Comparison of ENCODE assay signal across 28 cellular contexts in the genomic region with DNA sequence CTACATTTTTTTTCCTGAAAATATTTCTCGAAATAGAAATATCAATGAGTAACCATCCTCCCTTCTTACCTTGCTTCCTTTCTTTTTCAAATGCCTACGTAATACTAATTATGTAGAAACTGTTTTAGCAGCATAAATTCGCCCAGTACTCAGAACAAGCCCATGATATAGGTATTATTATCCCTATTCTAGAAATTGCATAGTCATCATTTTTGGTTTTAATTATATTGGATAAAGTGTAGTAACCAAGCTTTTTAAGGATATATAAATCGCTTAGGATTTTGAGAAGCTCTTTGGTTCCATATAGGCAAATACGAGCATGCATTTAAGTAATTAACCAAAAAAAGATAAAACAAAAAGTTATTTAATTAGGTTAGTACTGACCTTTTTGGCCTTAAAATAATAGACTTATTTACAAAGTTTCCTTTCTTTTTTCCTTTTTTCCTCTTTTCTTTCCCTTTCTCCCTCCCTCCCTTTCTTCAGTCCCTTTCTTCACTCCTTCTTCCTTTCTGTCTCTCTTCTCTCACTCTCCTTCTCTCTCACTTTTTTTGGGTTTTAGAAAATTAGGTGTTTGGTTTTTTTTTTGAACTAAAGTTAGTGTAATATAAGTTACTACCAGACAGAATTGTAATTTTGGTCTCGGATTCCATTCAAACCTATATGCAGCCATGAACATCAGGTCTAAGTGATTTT.
DNase-seq lines count a peak whose midpoint lies in the region; ATAC-seq, FAIRE-seq and TF ChIP-seq lines count a peak whose summit lies in the region.
"Had no signal": no experiment of that assay in that cellular context is flagged by ENCODE, and none has a peak within 500 bp of the region (broad histone marks: within the 10 kb centered on the region; RNA-seq: fewer than 3 reads in every experiment).

No MANE protein-coding gene starts in this region.

- BruUV-seq in IMR-90 (replicated peaks; lab: Mats Ljungman, UMichigan) (no TSS peak), K562 (replicated peaks; lab: Mats Ljungman, UMichigan) (no TSS peak)

- CTCF ChIA-PET in A549 (lab: Yijun Ruan, JAX) (no interaction called here), IMR-90 (lab: Yijun Ruan, JAX) (no interaction called here), K562 (lab: Yijun Ruan, JAX; ENCODE audit: low intra/inter-chr PET ratio) (no interaction called here)

- no peak overlapping the region for H3K14ac ChIP-seq in IMR-90 (replicated peaks; ENCODE audit: low read depth, low read length)

- H2AFZ ChIP-seq in IMR-90 (replicated peaks; ENCODE audit: low read length, poor library complexity) (no peak overlapping the region), K562 (ENCODE audit: low read depth, low read length) (no peak overlapping the region)

- in situ Hi-C loops in IMR-90 (cut with MboI; ENCODE audit: low sequenced_read_pairs), result no loop called here
- in situ Hi-C loops in K562 (cut with MboI), result no loop called here

- 63% methylated on average over 6 of the region's 6 CpGs for WGBS in A549 (ENCODE audit: missing lambda C conversion rate)
- WGBS in IMR-90 (ENCODE audit: extremely low coverage in 2 of 2, insufficient read length in 1 of 2), 2 experiments, result no CpG with 5 or more reads among the region's 6 CpGs
- WGBS in K562 (ENCODE audit: insufficient coverage, low coverage, missing lambda C conversion rate), result 1% methylated on average over 6 of the region's 6 CpGs
- WGBS in gastroesophageal sphincter (ENCODE audit: low coverage in 1 of 2), 2 donors, result 95 to 100% methylated on average over 5 to 6 of the region's 6 CpGs

- no peaks in the 10 kb centered on the region for H3K79me1 ChIP-seq in IMR-90 (ENCODE audit: low read depth in 1 of 2, low read length in 2 of 2)

- H3K4me1 Mint-ChIP-seq in activated naive CD4-positive, alpha-beta T cell treated with anti-CD3 and anti-CD28 coated beads, Interleukin-2, amount 50 U/mL, for 24 hours, result no peaks in the 10 kb centered on the region
- H3K4me1 Mint-ChIP-seq: CD14-positive monocyte; CD4-positive, alpha-beta memory T cell; CD4-positive, CD25-positive, alpha-beta regulatory T cell; CD8-positive, alpha-beta memory T cell had no signal

- H3K4me3 ChIP-seq in A549, result no peak overlapping the region
- no peak overlapping the region for H3K4me3 ChIP-seq in IMR-90 (ENCODE audit: insufficient read depth, low read depth, low read length)
- no peak overlapping the region for H3K4me3 ChIP-seq in K562
- H3K4me3 ChIP-seq in gastroesophageal sphincter, result no peak overlapping the region
- H3K4me3 ChIP-seq: BLaER1, GM12878 had no signal

- TF ChIP-seq POLR2A in A549 (IDR thresholded peaks at IDR 0.05; ENCODE audit: low read length) (no peak), IMR-90 (IDR thresholded peaks at IDR 0.05; ENCODE audit: low read depth, low read length) (no peak), K562 (conservative IDR thresholded peaks at IDR 0.05) (no peak), gastroesophageal sphincter (IDR thresholded peaks at IDR 0.05) (no peak)

- H2AK9ac ChIP-seq in IMR-90 (replicated peaks; ENCODE audit: low read depth, low read length, poor library complexity), result no peak overlapping the region

- H4K5ac ChIP-seq in IMR-90 (ENCODE audit: low read depth, low read length), result 0 out of 2 replicates have a peak overlapping the region, but pooled peaks have one; percentile 7

- POLR2A ChIA-PET in A549 (lab: Yijun Ruan, JAX) (no interaction called here), IMR-90 (lab: Charles Lee; ENCODE audit: unreplicated experiment) (no interaction called here), K562 (lab: Yijun Ruan, JAX) (no interaction called here)

- no peak overlapping the region for H3K9ac ChIP-seq in IMR-90 (ENCODE audit: low read depth, low read length)
- no peak overlapping the region for H3K9ac ChIP-seq in K562 (ENCODE audit: insufficient read depth in 1 of 2, low read depth in 2 of 2, low read length in 2 of 2)
- H3K9ac ChIP-seq: BLaER1 had no signal

- no peak for ATAC-seq in activated naive CD4-positive, alpha-beta T cell treated with anti-CD3 and anti-CD28 coated beads, Interleukin-2, amount 50 U/mL, for 72 hours
- no peak for ATAC-seq in A549
- ATAC-seq in IMR-90 (ENCODE audit: low read depth), result no peak
- no peak for ATAC-seq in K562
- no peak for ATAC-seq in gastroesophageal sphincter
- ATAC-seq: GM12878 had no signal

- peak overlapping the region; percentile 3 for H2BK5ac ChIP-seq in IMR-90 (ENCODE audit: low read depth, low read length, poor library complexity, severe bottlenecking)

- no peak overlapping the region for H3K4me3 Mint-ChIP-seq in activated naive CD4-positive, alpha-beta T cell treated with anti-CD3 and anti-CD28 coated beads, Interleukin-2, amount 50 U/mL, for 24 hours
- H3K4me3 Mint-ChIP-seq: CD14-positive monocyte; CD4-positive, alpha-beta memory T cell; CD4-positive, CD25-positive, alpha-beta regulatory T cell; CD8-positive, alpha-beta memory T cell had no signal

- TF ChIP-seq EP300 in A549 (IDR thresholded peaks at IDR 0.05) (no peak), K562 (IDR thresholded peaks at IDR 0.05; ENCODE audit: low read length) (no peak), gastroesophageal sphincter (IDR thresholded peaks at IDR 0.05) (no peak)

- no peaks in the 10 kb centered on the region for H3K9me3 Mint-ChIP-seq in activated naive CD4-positive, alpha-beta T cell treated with anti-CD3 and anti-CD28 coated beads, Interleukin-2, amount 50 U/mL, for 24 hours
- peaks cover 0 to 5% of the 10 kb centered on the region in 2 donors for H3K9me3 Mint-ChIP-seq in activated naive CD4-positive, alpha-beta T cell treated with anti-CD3 and anti-CD28 coated beads, Interleukin-2, amount 50 U/mL, for 72 hours

- H3K56ac ChIP-seq in IMR-90 (ENCODE audit: extremely low read depth, insufficient read depth, low read length), result no peak overlapping the region

- H4K20me1 ChIP-seq in IMR-90 (ENCODE audit: insufficient read depth, low read length), result no peaks in the 10 kb centered on the region
- H4K20me1 ChIP-seq in K562 (replicated peaks; ENCODE audit: control insufficient read depth, insufficient read depth, low read length), result no peaks in the 10 kb centered on the region
- H4K20me1 ChIP-seq: BLaER1 had no signal

- peak overlapping the region; percentile 5 for H3K27ac Mint-ChIP-seq in activated naive CD4-positive, alpha-beta T cell treated with anti-CD3 and anti-CD28 coated beads, Interleukin-2, amount 50 U/mL, for 24 hours
- H3K27ac Mint-ChIP-seq in activated naive CD4-positive, alpha-beta T cell treated with anti-CD3 and anti-CD28 coated beads, Interleukin-2, amount 50 U/mL, for 72 hours, result no peak overlapping the region
- H3K27ac Mint-ChIP-seq: CD14-positive monocyte; CD4-positive, alpha-beta memory T cell; CD4-positive, CD25-positive, alpha-beta regulatory T cell; CD8-positive, alpha-beta memory T cell had no signal

- no peak overlapping the region for H2AK5ac ChIP-seq in IMR-90 (ENCODE audit: low read depth, low read length)

- FAIRE-seq in A549 (lab: Jason Lieb, UNC) (no peak), K562 (lab: Jason Lieb, UNC) (no peak), GM19239 (lab: Jason Lieb, UNC) (no peak)
- FAIRE-seq: GM12878, GM12892, GM18507 had no signal

- no peak for TF ChIP-seq CTCF in A549 (IDR thresholded peaks at IDR 0.05)
- TF ChIP-seq CTCF in IMR-90 (conservative IDR thresholded peaks at IDR 0.05; ENCODE audit: low read depth, low read length), result no peak
- TF ChIP-seq CTCF in K562 (IDR thresholded peaks at IDR 0.05 in 2 of 3, conservative IDR thresholded peaks at IDR 0.05 in 1 of 3; ENCODE audit: insufficient read depth in 2 of 3, low read depth in 1 of 3, low read length in 3 of 3), result no peak
- TF ChIP-seq CTCF in gastroesophageal sphincter (IDR thresholded peaks at IDR 0.05), result no peak

- TF ChIP-seq RAD21 in A549 (conservative IDR thresholded peaks at IDR 0.05 in 1 of 2, IDR thresholded peaks at IDR 0.05 in 1 of 2) (no peak), IMR-90 (IDR thresholded peaks at IDR 0.05; ENCODE audit: low read length) (no peak), K562 (CRISPR knock-in tag; conservative IDR thresholded peaks at IDR 0.05 in 1 of 2, IDR thresholded peaks at IDR 0.05 in 1 of 2) (no peak)

- H3K4me1 ChIP-seq in A549 (no peaks in the 10 kb centered on the region), IMR-90 (ENCODE audit: control insufficient read depth, insufficient read depth, low read length) (peaks cover 6% of the 10 kb centered on the region), K562 (replicated peaks in 1 of 2; ENCODE audit: control insufficient read depth in 2 of 2, insufficient read depth in 2 of 2, low read length in 2 of 2) (no peaks in the 10 kb centered on the region), gastroesophageal sphincter (no peaks in the 10 kb centered on the region)
- H3K4me1 ChIP-seq: BE2C, BLaER1 had no signal

- H3K36me3 Mint-ChIP-seq in activated naive CD4-positive, alpha-beta T cell treated with anti-CD3 and anti-CD28 coated beads, Interleukin-2, amount 50 U/mL, for 24 hours, result no peaks in the 10 kb centered on the region
- H3K36me3 Mint-ChIP-seq in activated naive CD4-positive, alpha-beta T cell treated with anti-CD3 and anti-CD28 coated beads, Interleukin-2, amount 50 U/mL, for 72 hours, result no peaks in the 10 kb centered on the region
- H3K36me3 Mint-ChIP-seq: CD14-positive monocyte; CD4-positive, alpha-beta memory T cell; CD4-positive, CD25-positive, alpha-beta regulatory T cell; CD8-positive, alpha-beta memory T cell had no signal

- no peaks in the 10 kb centered on the region for H3K79me2 ChIP-seq in K562 (ENCODE audit: control insufficient read depth, insufficient read depth, low read length)

- dilution Hi-C loops in IMR-90 (cut with HindIII; ENCODE audit: low sequenced_read_pairs, unreplicated experiment), result no loop called here

- H3K9me3 ChIP-seq in A549, result no peaks in the 10 kb centered on the region
- H3K9me3 ChIP-seq in IMR-90 (ENCODE audit: control insufficient read depth, insufficient read depth, low read length), result no peaks in the 10 kb centered on the region
- H3K9me3 ChIP-seq in K562 (replicated peaks; ENCODE audit: control insufficient read depth, insufficient read depth, low read depth, low read length), result no peaks in the 10 kb centered on the region
- no peaks in the 10 kb centered on the region for H3K9me3 ChIP-seq in gastroesophageal sphincter
- H3K9me3 ChIP-seq: BE2C, BLaER1 had no signal

- intact Hi-C loops in IMR-90 (cut with micrococcal nuclease) (no loop called here), K562 (cut with micrococcal nuclease) (no loop called here)

- H4K8ac ChIP-seq in IMR-90 (ENCODE audit: low read depth in 2 of 2, low read length in 2 of 2), result no peak overlapping the region

- H2BK20ac ChIP-seq in IMR-90 (ENCODE audit: low read depth, low read length), result no peak overlapping the region

- peak overlapping the region; percentile 27; the same call in 1 of the 2 replicates for H2BK120ac ChIP-seq in IMR-90 (ENCODE audit: low read depth, low read length)

- no peak overlapping the region for H2BK15ac ChIP-seq in IMR-90 (ENCODE audit: low read depth, low read length)

- H3K18ac ChIP-seq in IMR-90 (ENCODE audit: low read depth, low read length), result no peak overlapping the region

- no peak overlapping the region for H3K23ac ChIP-seq in IMR-90 (ENCODE audit: low read depth, low read length)

- H3K27me3 ChIP-seq in IMR-90 (ENCODE audit: control insufficient read depth, insufficient read depth, low read length), result no peaks in the 10 kb centered on the region
- no peaks in the 10 kb centered on the region for H3K27me3 ChIP-seq in K562 (ENCODE audit: control insufficient read depth in 2 of 2, insufficient read depth in 2 of 2, low read length in 2 of 2)
- H3K27me3 ChIP-seq in gastroesophageal sphincter, result no peaks in the 10 kb centered on the region
- H3K27me3 ChIP-seq: BE2C, BLaER1 had no signal

- no peaks in the 10 kb centered on the region for H3K36me3 ChIP-seq in IMR-90 (ENCODE audit: control insufficient read depth, insufficient read depth, low read length)
- H3K36me3 ChIP-seq in K562 (ENCODE audit: control insufficient read depth, insufficient read depth, low read length), result no peaks in the 10 kb centered on the region
- no peaks in the 10 kb centered on the region for H3K36me3 ChIP-seq in gastroesophageal sphincter
- H3K36me3 ChIP-seq: BE2C, BLaER1 had no signal

- no peak overlapping the region for H4K91ac ChIP-seq in IMR-90 (ENCODE audit: insufficient read depth, low read depth, low read length)

- no peak overlapping the region for H3K27ac ChIP-seq in A549
- H3K27ac ChIP-seq in IMR-90 (ENCODE audit: insufficient read depth, low read length), result no peak overlapping the region
- no peak overlapping the region for H3K27ac ChIP-seq in K562 (ENCODE audit: extremely low read depth, low read depth, low read length)
- H3K27ac ChIP-seq in gastroesophageal sphincter, result no peak overlapping the region
- H3K27ac ChIP-seq: 22Rv1, BLaER1 had no signal

- H3K9me1 ChIP-seq in IMR-90 (ENCODE audit: insufficient read depth, low read length) (peaks cover 8% of the 10 kb centered on the region; the same call in 1 of the 2 replicates), K562 (ENCODE audit: control insufficient read depth, insufficient read depth, low read length) (no peaks in the 10 kb centered on the region)

- no peak overlapping the region for H3K4ac ChIP-seq in IMR-90 (ENCODE audit: low read depth, low read length)

- DNase-seq in activated naive CD4-positive, alpha-beta T cell treated with anti-CD3 and anti-CD28 coated beads, Interleukin-2, amount 50 U/mL, for 72 hours (ENCODE audit: low spot score in 2 of 2), result no peak
- DNase-seq in A549 (ENCODE audit: low read depth in 1 of 2, low spot score in 1 of 2), result no peak
- DNase-seq in IMR-90, result no peak
- no peak for DNase-seq in K562 (ENCODE audit: extremely low read depth in 1 of 4, low spot score in 3 of 4)
- no peak for DNase-seq in GM19239 (ENCODE audit: insufficient read length, low spot score)
- no peak for DNase-seq in HT-29 (ENCODE audit: low spot score)
- DNase-seq: ACHN; BE2C; C1 segment of cervical spinal cord; CD4-positive, alpha-beta memory T cell; CD4-positive, CD25-positive, alpha-beta regulatory T cell; CD8-positive, alpha-beta memory T cell; COR-L47; DMS 273 treated with DMSO at 0.1 percent for 48 hours; DMS153; DMS53; DMS79; DND-41; EL; GDM1 had no signal

- no peaks in the 10 kb centered on the region for H3K27me3 Mint-ChIP-seq in activated naive CD4-positive, alpha-beta T cell treated with anti-CD3 and anti-CD28 coated beads, Interleukin-2, amount 50 U/mL, for 24 hours
- H3K27me3 Mint-ChIP-seq: CD4-positive, alpha-beta memory T cell; CD4-positive, CD25-positive, alpha-beta regulatory T cell; CD8-positive, alpha-beta memory T cell had no signal

- H3K4me2 ChIP-seq in A549 (no peak overlapping the region), IMR-90 (ENCODE audit: low read depth, low read length) (no peak overlapping the region), K562 (ENCODE audit: insufficient read depth, low read length) (no peak overlapping the region)
- H3K4me2 ChIP-seq: BLaER1 had no signal
